In the genomic region with DNA sequence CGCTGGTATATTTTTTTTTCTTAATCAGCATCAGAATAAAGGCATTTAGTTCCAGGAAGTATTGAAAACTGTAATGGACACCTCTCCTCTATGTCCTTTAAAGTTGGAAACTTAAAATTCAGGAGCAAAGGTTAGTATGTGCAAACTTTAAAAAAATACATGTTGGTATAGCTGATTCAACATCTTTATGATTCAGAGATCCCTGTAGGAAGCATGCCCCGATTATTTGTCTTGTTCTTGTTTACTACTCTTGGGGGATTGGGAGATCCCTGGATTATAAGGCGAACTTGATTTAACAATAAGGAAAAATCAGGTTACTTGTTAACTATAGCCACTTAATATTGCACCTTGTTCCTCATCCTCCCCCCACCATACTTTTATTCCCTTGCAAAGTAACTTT, we compare ENCODE assay signal across 14 cellular contexts. TPM values are rescaled to one million over a fixed set of nuclear protein-coding genes. Genes with fewer than 3 reads are reported as not detected.
A peak's percentile ranks its signal among the peaks of the same experiment; 100 is the strongest.
DNase-seq lines count a peak whose midpoint lies in the region; ATAC-seq, FAIRE-seq and TF ChIP-seq lines count a peak whose summit lies in the region.
"Had no signal": no experiment of that assay in that cellular context is flagged by ENCODE, and none has a peak within 500 bp of the region (broad histone marks: within the 10 kb centered on the region; RNA-seq: fewer than 3 reads in every experiment).

No MANE protein-coding gene starts in this region.

- CTCF ChIA-PET in A549 (lab: Yijun Ruan, JAX) = interaction anchor here (1.3 to 4.5 kb wide), 4 partner anchors 31 to 257 kb away, joined by 3 to 18 read pairs (median 6); no protein-coding TSS in a partner anchor

- peaks cover 55% of the 10 kb centered on the region for H3K4me1 Mint-ChIP-seq in HFFc6 (ENCODE audit: low read depth)
- peaks cover 8% of the 10 kb centered on the region for H3K4me1 Mint-ChIP-seq in central memory CD8-positive, alpha-beta T cell

- no peak for FAIRE-seq in A549 (lab: Jason Lieb, UNC)
- FAIRE-seq: islet of Langerhans had no signal

- peak in 1 of 2 experiments; percentile 28 for DNase-seq in A549 (ENCODE audit: low read depth in 1 of 2, low spot score in 1 of 2)
- DNase-seq in HFFc6 = no peak
- no peak for DNase-seq in central memory CD8-positive, alpha-beta T cell (ENCODE audit: low spot score in 2 of 2)
- no peak for DNase-seq in stimulated activated CD4-positive, alpha-beta T cell treated with anti-CD3 and anti-CD28 coated beads, Interleukin-4, amount 100 ng/mL, for 1 hour
- DNase-seq in stimulated activated CD4-positive, alpha-beta T cell treated with anti-CD3 and anti-CD28 coated beads, Interleukin-4, amount 100 ng/mL, for 24 hours = no peak
- no peak for DNase-seq in NK-92 treated with Interleukin-12 subunit alpha and Interleukin-12 subunit beta, amount 100 ng/mL, for 24 hours (lab: John Stamatoyannopoulos, UW)
- DNase-seq: activated CD4-positive, alpha-beta memory T cell treated with anti-CD3 and anti-CD28 coated beads, Interleukin-2, amount 10 ng/mL, durations not matched to agents 7 days and 5 days; COR-L47; NCI-H2029 treated with DMSO at 0.1 percent for 48 hours had no signal

- H3K36me3 ChIP-seq in mesodermal cell (ENCODE audit: control insufficient read depth, insufficient read depth, low read length) = peaks cover 39% of the 10 kb centered on the region

- H3K9me3 Mint-ChIP-seq in HFFc6 = no peaks in the 10 kb centered on the region
- no peaks in the 10 kb centered on the region for H3K9me3 Mint-ChIP-seq in central memory CD8-positive, alpha-beta T cell
- H3K9me3 Mint-ChIP-seq: activated CD4-positive, alpha-beta memory T cell treated with anti-CD3 and anti-CD28 coated beads, Interleukin-2, amount 10 ng/mL, durations not matched to agents 7 days and 5 days had no signal

- TF ChIP-seq EP300 in A549 (IDR thresholded peaks at IDR 0.05) = no peak

- H3K9me3 ChIP-seq in A549 (no peaks in the 10 kb centered on the region), mesodermal cell (ENCODE audit: control insufficient read depth, low read length) (no peaks in the 10 kb centered on the region)

- no peak for TF ChIP-seq RAD21 in A549 (conservative IDR thresholded peaks at IDR 0.05 in 1 of 2, IDR thresholded peaks at IDR 0.05 in 1 of 2)

- POLR2A ChIA-PET in A549 (lab: Yijun Ruan, JAX) = interaction anchor here (11.4 kb wide), 1 partner anchor 14 kb away, joined by 218 read pairs; no protein-coding TSS in a partner anchor

- H3K27ac Mint-ChIP-seq in HFFc6 = peak overlapping the region; percentile 53
- H3K27ac Mint-ChIP-seq in central memory CD8-positive, alpha-beta T cell (ENCODE audit: low read depth) = no peak overlapping the region
- H3K27ac Mint-ChIP-seq: activated CD4-positive, alpha-beta memory T cell treated with anti-CD3 and anti-CD28 coated beads, Interleukin-2, amount 10 ng/mL, durations not matched to agents 7 days and 5 days had no signal

- H3K27me3 Mint-ChIP-seq in HFFc6 (ENCODE audit: insufficient read depth) = no peaks in the 10 kb centered on the region
- H3K27me3 Mint-ChIP-seq in central memory CD8-positive, alpha-beta T cell = peaks cover 64% of the 10 kb centered on the region

- H3K4me3 Mint-ChIP-seq in HFFc6 = peak overlapping the region; percentile 85
- H3K4me3 Mint-ChIP-seq in central memory CD8-positive, alpha-beta T cell = peak overlapping the region; percentile 71

- ATAC-seq in A549 = no peak; a peak in 1 of 6 replicates
- ATAC-seq in central memory CD8-positive, alpha-beta T cell (replicated peaks; ENCODE audit: extremely low read depth, poor library complexity, severe bottlenecking) = no peak
- ATAC-seq in HG03342 (IDR thresholded peaks at IDR 0.05; ENCODE audit: unreplicated experiment) = no peak

- H3K4me3 ChIP-seq in A549 (peak overlapping the region; percentile 88), mesodermal cell (ENCODE audit: extremely low read depth, insufficient read depth, low read length, poor library complexity, severe bottlenecking) (peak overlapping the region; percentile 96)

- H3K4me2 ChIP-seq in A549 = peak overlapping the region; percentile 87

- 4% methylated on average over 3 of the region's 3 CpGs for WGBS in A549 (ENCODE audit: missing lambda C conversion rate)
- WGBS in mesodermal cell (ENCODE audit: insufficient coverage in 2 of 2), 2 experiments = 0 to 40% methylated on average over 1 of the region's 3 CpGs

- TF ChIP-seq CTCF in A549 (IDR thresholded peaks at IDR 0.05) (no peak), HFFc6 (IDR thresholded peaks at IDR 0.05) (no peak)

- H3K4me1 ChIP-seq in A549 (peaks cover 68% of the 10 kb centered on the region), mesodermal cell (ENCODE audit: control insufficient read depth, insufficient read depth, low read length, poor library complexity, severe bottlenecking) (peaks cover 17% of the 10 kb centered on the region)

- H3K36me3 Mint-ChIP-seq in HFFc6 (ENCODE audit: low read depth) = peaks cover 4% of the 10 kb centered on the region; the same call in 1 of the 2 replicates
- peaks cover 2% of the 10 kb centered on the region for H3K36me3 Mint-ChIP-seq in central memory CD8-positive, alpha-beta T cell (ENCODE audit: insufficient read depth)

- H3K27ac ChIP-seq in A549 (peak overlapping the region; percentile 83 to 94), mesodermal cell (ENCODE audit: low read depth, low read length, severe bottlenecking) (no peak overlapping the region)
- H3K27ac ChIP-seq: coronary artery had no signal

- TF ChIP-seq POLR2A in A549 (IDR thresholded peaks at IDR 0.05; ENCODE audit: low read length) = no peak

TF ChIP-seq in A549, 52 proteins besides CTCF, POLR2A, EP300 and RAD21 (continues in another document):
- TF ChIP-seq, protein P1, sequence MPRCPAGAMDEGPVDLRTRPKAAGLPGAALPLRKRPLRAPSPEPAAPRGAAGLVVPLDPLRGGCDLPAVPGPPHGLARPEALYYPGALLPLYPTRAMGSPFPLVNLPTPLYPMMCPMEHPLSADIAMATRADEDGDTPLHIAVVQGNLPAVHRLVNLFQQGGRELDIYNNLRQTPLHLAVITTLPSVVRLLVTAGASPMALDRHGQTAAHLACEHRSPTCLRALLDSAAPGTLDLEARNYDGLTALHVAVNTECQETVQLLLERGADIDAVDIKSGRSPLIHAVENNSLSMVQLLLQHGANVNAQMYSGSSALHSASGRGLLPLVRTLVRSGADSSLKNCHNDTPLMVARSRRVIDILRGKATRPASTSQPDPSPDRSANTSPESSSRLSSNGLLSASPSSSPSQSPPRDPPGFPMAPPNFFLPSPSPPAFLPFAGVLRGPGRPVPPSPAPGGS (IDR thresholded peaks at IDR 0.05) = peak; percentile 44; the same call in 1 of the 3 replicates
- TF ChIP-seq MAFK (IDR thresholded peaks at IDR 0.05; ENCODE audit: partially characterized antibody) (peak; percentile 39), EHF (CRISPR knock-in tag; IDR thresholded peaks at IDR 0.05) (no peak), CHD4 (IDR thresholded peaks at IDR 0.05; ENCODE audit: borderline replicate concordance) (no peak), CBX2 (IDR thresholded peaks at IDR 0.05; ENCODE audit: borderline replicate concordance, low read depth) (no peak), GATA3 (IDR thresholded peaks at IDR 0.05; ENCODE audit: borderline replicate concordance) (peak; percentile 43; the same call in 1 of the 2 replicates), TFCP2L1 (CRISPR knock-in tag; IDR thresholded peaks at IDR 0.05) (no peak), FOSL2 (IDR thresholded peaks at IDR 0.05) (no peak), FOSL2 (CRISPR knock-in tag; IDR thresholded peaks at IDR 0.05) (peak; percentile 61)
- TF ChIP-seq, protein P2, sequence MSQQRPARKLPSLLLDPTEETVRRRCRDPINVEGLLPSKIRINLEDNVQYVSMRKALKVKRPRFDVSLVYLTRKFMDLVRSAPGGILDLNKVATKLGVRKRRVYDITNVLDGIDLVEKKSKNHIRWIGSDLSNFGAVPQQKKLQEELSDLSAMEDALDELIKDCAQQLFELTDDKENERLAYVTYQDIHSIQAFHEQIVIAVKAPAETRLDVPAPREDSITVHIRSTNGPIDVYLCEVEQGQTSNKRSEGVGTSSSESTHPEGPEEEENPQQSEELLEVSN (IDR thresholded peaks at IDR 0.05; ENCODE audit: borderline replicate concordance, low read depth) = no peak

RNA-seq across cellular contexts. Expression of a gene that starts 1.7 kb away (rescaled TPM):
- polyA plus RNA-seq in A549 (2011; rRNA removed) (226 and 328 TPM in 2 replicates), A549 (2017; fragmentation: RNase III; extraction: RNeasy Plus Mini Kit Qiagen cat#74134 plus additional on column Dnase treatment) (50.7 to 88.7 TPM (median 73.1 TPM) in 3 replicates)
- polyA plus RNA-seq in A549 (2012; cell fraction: cytosol; rRNA removed) = 44.4 and 70.1 TPM in 2 replicates
- 25.0 and 35.5 TPM in 2 replicates for polyA plus RNA-seq in A549 (2012; cell fraction: nucleus; rRNA removed)
- 228 and 243 TPM in 2 replicates for polyA minus RNA-seq in A549 (2011; rRNA and poly(A)+ RNA removed)
- 1 to 10 TPM; 2.9 to 6.4 (median 6.0) TPM for total RNA-seq in HFFc6 (2021; fragmentation: NEBNext Ultra II Directional; extraction: Animal tissue kit (Norgen Biotek cat#: 25700))
- 193 TPM for polyA plus RNA-seq in mesodermal cell (2013, experiment 1 of 2)
- 155 TPM for polyA plus RNA-seq in mesodermal cell (2013, experiment 2 of 2)

RNA-seq across cellular contexts. Expression of a gene that starts 29.3 kb away (rescaled TPM):
- polyA plus RNA-seq in A549 (2011; rRNA removed) (not detected in 2 replicates), A549 (2017; fragmentation: RNase III; extraction: RNeasy Plus Mini Kit Qiagen cat#74134 plus additional on column Dnase treatment) (not detected in 3 replicates)
- not detected in 2 replicates for polyA plus RNA-seq in A549 (2012; cell fraction: cytosol; rRNA removed)
- not detected in 2 replicates for polyA plus RNA-seq in A549 (2012; cell fraction: nucleus; rRNA removed)
- not detected in 2 replicates for polyA minus RNA-seq in A549 (2011; rRNA and poly(A)+ RNA removed)
- total RNA-seq in HFFc6 (2021; fragmentation: NEBNext Ultra II Directional; extraction: Animal tissue kit (Norgen Biotek cat#: 25700)) = not detected
- polyA plus RNA-seq in mesodermal cell (2013, experiment 1 of 2) = 0.48 TPM
- polyA plus RNA-seq in mesodermal cell (2013, experiment 2 of 2) = not detected
- total RNA-seq: temporal lobe had no signal
